In the genomic region with DNA sequence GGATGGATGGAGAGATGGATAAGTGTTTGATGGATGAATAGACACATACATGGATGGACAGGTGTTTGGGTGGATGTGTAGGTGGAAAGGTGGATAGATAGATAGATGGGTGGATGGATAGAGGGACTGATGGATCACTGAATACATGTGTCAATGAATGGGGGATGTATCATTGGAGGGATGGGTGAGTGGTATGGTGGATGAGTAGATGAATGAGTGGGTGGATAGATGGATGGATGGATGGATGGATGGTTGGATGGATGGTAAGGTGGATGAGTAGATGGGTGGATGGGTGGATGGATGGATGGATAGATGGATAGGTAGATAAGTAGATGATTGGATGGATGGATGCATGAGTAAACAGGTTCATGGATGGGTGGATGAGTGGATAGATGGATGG, we compare ENCODE assay signal across 1 cellular context.
TF ChIP-seq lines count a peak whose summit lies in the region.

No MANE protein-coding gene starts in this region.

TF ChIP-seq in H1, 55 proteins besides CTCF, POLR2A, EP300 and RAD21:
- TF ChIP-seq TBP (IDR thresholded peaks at IDR 0.05; ENCODE audit: low read depth, low read length) (no peak), EGR1 (IDR thresholded peaks at IDR 0.05; ENCODE audit: borderline replicate concordance, low read depth, low read length) (no peak), PHF8 (conservative IDR thresholded peaks at IDR 0.05; ENCODE audit: low read depth, low read length) (no peak), CBX5 (IDR thresholded peaks at IDR 0.05; ENCODE audit: low read depth, low read length) (no peak), RBBP5 (IDR thresholded peaks at IDR 0.05; ENCODE audit: borderline replicate concordance, low read depth, low read length) (no peak), CREB1 (IDR thresholded peaks at IDR 0.05) (no peak), SP2 (IDR thresholded peaks at IDR 0.05; ENCODE audit: low read length) (no peak), YY1 (IDR thresholded peaks at IDR 0.05; ENCODE audit: low read depth, low read length) (no peak), JUND (IDR thresholded peaks at IDR 0.05; ENCODE audit: low read length) (no peak), SP4 (IDR thresholded peaks at IDR 0.05; ENCODE audit: low read length) (no peak)
- TF ChIP-seq, protein P1, sequence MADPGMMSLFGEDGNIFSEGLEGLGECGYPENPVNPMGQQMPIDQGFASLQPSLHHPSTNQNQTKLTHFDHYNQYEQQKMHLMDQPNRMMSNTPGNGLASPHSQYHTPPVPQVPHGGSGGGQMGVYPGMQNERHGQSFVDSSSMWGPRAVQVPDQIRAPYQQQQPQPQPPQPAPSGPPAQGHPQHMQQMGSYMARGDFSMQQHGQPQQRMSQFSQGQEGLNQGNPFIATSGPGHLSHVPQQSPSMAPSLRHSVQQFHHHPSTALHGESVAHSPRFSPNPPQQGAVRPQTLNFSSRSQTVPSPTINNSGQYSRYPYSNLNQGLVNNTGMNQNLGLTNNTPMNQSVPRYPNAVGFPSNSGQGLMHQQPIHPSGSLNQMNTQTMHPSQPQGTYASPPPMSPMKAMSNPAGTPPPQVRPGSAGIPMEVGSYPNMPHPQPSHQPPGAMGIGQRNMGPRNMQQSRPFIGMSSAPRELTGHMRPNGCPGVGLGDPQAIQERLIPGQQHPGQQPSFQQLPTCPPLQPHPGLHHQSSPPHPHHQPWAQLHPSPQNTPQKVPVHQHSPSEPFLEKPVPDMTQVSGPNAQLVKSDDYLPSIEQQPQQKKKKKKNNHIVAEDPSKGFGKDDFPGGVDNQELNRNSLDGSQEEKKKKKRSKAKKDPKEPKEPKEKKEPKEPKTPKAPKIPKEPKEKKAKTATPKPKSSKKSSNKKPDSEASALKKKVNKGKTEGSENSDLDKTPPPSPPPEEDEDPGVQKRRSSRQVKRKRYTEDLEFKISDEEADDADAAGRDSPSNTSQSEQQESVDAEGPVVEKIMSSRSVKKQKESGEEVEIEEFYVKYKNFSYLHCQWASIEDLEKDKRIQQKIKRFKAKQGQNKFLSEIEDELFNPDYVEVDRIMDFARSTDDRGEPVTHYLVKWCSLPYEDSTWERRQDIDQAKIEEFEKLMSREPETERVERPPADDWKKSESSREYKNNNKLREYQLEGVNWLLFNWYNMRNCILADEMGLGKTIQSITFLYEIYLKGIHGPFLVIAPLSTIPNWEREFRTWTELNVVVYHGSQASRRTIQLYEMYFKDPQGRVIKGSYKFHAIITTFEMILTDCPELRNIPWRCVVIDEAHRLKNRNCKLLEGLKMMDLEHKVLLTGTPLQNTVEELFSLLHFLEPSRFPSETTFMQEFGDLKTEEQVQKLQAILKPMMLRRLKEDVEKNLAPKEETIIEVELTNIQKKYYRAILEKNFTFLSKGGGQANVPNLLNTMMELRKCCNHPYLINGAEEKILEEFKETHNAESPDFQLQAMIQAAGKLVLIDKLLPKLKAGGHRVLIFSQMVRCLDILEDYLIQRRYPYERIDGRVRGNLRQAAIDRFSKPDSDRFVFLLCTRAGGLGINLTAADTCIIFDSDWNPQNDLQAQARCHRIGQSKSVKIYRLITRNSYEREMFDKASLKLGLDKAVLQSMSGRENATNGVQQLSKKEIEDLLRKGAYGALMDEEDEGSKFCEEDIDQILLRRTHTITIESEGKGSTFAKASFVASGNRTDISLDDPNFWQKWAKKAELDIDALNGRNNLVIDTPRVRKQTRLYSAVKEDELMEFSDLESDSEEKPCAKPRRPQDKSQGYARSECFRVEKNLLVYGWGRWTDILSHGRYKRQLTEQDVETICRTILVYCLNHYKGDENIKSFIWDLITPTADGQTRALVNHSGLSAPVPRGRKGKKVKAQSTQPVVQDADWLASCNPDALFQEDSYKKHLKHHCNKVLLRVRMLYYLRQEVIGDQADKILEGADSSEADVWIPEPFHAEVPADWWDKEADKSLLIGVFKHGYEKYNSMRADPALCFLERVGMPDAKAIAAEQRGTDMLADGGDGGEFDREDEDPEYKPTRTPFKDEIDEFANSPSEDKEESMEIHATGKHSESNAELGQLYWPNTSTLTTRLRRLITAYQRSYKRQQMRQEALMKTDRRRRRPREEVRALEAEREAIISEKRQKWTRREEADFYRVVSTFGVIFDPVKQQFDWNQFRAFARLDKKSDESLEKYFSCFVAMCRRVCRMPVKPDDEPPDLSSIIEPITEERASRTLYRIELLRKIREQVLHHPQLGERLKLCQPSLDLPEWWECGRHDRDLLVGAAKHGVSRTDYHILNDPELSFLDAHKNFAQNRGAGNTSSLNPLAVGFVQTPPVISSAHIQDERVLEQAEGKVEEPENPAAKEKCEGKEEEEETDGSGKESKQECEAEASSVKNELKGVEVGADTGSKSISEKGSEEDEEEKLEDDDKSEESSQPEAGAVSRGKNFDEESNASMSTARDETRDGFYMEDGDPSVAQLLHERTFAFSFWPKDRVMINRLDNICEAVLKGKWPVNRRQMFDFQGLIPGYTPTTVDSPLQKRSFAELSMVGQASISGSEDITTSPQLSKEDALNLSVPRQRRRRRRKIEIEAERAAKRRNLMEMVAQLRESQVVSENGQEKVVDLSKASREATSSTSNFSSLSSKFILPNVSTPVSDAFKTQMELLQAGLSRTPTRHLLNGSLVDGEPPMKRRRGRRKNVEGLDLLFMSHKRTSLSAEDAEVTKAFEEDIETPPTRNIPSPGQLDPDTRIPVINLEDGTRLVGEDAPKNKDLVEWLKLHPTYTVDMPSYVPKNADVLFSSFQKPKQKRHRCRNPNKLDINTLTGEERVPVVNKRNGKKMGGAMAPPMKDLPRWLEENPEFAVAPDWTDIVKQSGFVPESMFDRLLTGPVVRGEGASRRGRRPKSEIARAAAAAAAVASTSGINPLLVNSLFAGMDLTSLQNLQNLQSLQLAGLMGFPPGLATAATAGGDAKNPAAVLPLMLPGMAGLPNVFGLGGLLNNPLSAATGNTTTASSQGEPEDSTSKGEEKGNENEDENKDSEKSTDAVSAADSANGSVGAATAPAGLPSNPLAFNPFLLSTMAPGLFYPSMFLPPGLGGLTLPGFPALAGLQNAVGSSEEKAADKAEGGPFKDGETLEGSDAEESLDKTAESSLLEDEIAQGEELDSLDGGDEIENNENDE (IDR thresholded peaks at IDR 0.05; ENCODE audit: insufficient replicate concordance, low read length) = no peak
